In the genomic region with DNA sequence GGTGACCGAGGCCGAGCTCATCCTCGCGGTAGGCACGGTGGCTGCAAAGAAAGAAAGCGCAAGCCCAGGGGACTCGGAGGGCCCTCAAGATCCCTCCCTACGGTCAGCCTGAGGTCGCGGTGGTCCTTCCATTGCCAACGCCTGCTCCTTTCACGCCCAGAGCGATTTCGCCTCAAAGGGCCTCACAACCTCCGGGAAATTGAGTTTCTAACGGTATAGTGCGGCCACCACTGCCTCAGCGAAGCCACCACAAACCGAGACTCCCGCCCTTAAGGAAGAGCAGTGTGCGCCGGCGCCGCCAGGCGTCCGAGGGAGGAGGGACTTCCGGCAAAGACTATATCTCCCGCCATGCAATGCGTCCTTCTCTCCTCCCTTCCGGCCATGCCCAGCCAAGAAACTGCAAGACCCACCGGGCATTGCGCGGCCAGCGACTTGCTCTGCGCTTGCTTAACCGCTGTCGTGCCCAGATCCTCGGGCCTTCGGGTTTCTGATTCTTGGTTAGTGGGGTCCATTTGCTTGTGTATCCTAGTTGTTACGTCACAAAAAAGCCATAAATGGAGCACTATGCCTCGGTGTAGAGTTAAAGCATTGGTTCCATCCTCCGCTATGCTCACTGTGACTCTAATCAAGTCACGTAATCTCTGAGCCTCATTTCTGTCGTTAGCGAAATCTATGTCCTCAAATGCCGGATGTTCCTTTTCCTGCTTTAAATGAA, we compare ENCODE assay signal across 8 cellular contexts. TPM values are rescaled to one million over a fixed set of nuclear protein-coding genes. Genes with fewer than 3 reads are reported as not detected.
DNase-seq lines count a peak whose midpoint lies in the region; ATAC-seq, FAIRE-seq and TF ChIP-seq lines count a peak whose summit lies in the region.

A gene with protein sequence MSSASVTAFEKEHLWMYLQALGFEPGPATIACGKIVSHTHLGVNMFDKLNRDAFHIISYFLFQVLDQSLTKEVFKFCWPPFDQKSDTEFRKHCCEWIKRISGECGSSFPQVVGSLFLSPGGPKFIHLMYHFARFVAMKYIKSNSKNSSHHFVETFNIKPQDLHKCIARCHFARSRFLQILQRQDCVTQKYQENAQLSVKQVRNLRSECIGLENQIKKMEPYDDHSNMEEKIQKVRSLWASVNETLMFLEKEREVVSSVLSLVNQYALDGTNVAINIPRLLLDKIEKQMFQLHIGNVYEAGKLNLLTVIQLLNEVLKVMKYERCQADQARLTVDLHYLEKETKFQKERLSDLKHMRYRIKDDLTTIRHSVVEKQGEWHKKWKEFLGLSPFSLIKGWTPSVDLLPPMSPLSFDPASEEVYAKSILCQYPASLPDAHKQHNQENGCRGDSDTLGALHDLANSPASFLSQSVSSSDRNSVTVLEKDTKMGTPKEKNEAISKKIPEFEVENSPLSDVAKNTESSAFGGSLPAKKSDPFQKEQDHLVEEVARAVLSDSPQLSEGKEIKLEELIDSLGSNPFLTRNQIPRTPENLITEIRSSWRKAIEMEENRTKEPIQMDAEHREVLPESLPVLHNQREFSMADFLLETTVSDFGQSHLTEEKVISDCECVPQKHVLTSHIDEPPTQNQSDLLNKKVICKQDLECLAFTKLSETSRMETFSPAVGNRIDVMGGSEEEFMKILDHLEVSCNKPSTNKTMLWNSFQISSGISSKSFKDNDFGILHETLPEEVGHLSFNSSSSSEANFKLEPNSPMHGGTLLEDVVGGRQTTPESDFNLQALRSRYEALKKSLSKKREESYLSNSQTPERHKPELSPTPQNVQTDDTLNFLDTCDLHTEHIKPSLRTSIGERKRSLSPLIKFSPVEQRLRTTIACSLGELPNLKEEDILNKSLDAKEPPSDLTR (minus strand): TSS at position 274 of the 715 bp plus-strand sequence. CDS start 253 bp downstream, at position 21.

- H3K27ac ChIP-seq in adrenal gland (peak within 1 kb of the TSS; percentile 72 to 96 (median 74)), trophoblast cell (ENCODE audit: low read depth, low read length) (peak within 1 kb of the TSS; percentile 3)

- H2BK12ac ChIP-seq in trophoblast cell (ENCODE audit: low read length) = no peak within 1 kb of the TSS

- FAIRE-seq in GM12892 (lab: Jason Lieb, UNC) = peak; percentile 98

- peak within 1 kb of the TSS; percentile 89 for H3K9ac ChIP-seq in trophoblast cell (ENCODE audit: low read length)

- no peak within 1 kb of the TSS for H2BK120ac ChIP-seq in trophoblast cell (ENCODE audit: insufficient read depth, low read length, poor library complexity)

- H3K27me3 Mint-ChIP-seq in type B pancreatic cell = no peaks in the 10 kb centered on the region

- peak; percentile 83 for TF ChIP-seq POLR2A in GM12892 (IDR thresholded peaks at IDR 0.05; ENCODE audit: low read depth, low read length)
- peak; percentile 57 to 90 for TF ChIP-seq POLR2A in adrenal gland (IDR thresholded peaks at IDR 0.05)

- H3K27me3 ChIP-seq in adrenal gland = no peaks in the 10 kb centered on the region
- no peaks in the 10 kb centered on the region for H3K27me3 ChIP-seq in trophoblast cell (ENCODE audit: insufficient read depth, low read length)

- H2AK5ac ChIP-seq in trophoblast cell (ENCODE audit: low read length) = no peak within 1 kb of the TSS

- H3K23ac ChIP-seq in trophoblast cell (ENCODE audit: low read length) = no peak within 1 kb of the TSS

- ATAC-seq in HG02852 (IDR thresholded peaks at IDR 0.05; ENCODE audit: unreplicated experiment) = peak; percentile 99

- peaks cover 18% of the 10 kb centered on the region for H3K4me1 Mint-ChIP-seq in type B pancreatic cell (ENCODE audit: unreplicated experiment)

- peak within 1 kb of the TSS; percentile 32 for H2AFZ ChIP-seq in trophoblast cell (ENCODE audit: insufficient read depth, low read length, poor library complexity)

- no peak within 1 kb of the TSS for H2BK5ac ChIP-seq in trophoblast cell (ENCODE audit: low read depth, low read length, poor library complexity)

- H3K4me3 ChIP-seq in adrenal gland = peak within 1 kb of the TSS; percentile 33 to 83 (median 69)
- peak within 1 kb of the TSS; percentile 91 for H3K4me3 ChIP-seq in trophoblast cell (ENCODE audit: low read depth, low read length)

- peak within 1 kb of the TSS; percentile 0 for H4K12ac ChIP-seq in trophoblast cell (ENCODE audit: low read depth, low read length)

- H3K4me3 Mint-ChIP-seq in type B pancreatic cell = peak within 1 kb of the TSS; percentile 97

- H3K4me1 ChIP-seq in adrenal gland (replicated peaks in 1 of 2) (peaks cover 11 to 12% of the 10 kb centered on the region in 2 donors), trophoblast cell (ENCODE audit: control insufficient read depth in 1 of 2, insufficient read depth in 2 of 2, low read length in 2 of 2) (peaks cover 0 to 4% of the 10 kb centered on the region in 2 experiments)

- H3K79me1 ChIP-seq in trophoblast cell (ENCODE audit: low read length) = peaks cover 2% of the 10 kb centered on the region

- H3K14ac ChIP-seq in trophoblast cell (ENCODE audit: low read length) = no peak within 1 kb of the TSS

- peaks cover 5% of the 10 kb centered on the region for H3K36me3 Mint-ChIP-seq in type B pancreatic cell

- peak within 1 kb of the TSS; percentile 91 for H3K27ac Mint-ChIP-seq in type B pancreatic cell

- 3 to 9% (median 7%) methylated on average over 27 to 46 of the region's 46 CpGs for WGBS in adrenal gland, 4 donors
- WGBS in trophoblast cell (ENCODE audit: extremely low coverage, insufficient coverage, insufficient read length) = no CpG with 5 or more reads among the region's 46 CpGs

- H3K79me2 ChIP-seq in trophoblast cell (ENCODE audit: control insufficient read depth, insufficient read depth, low read length, poor library complexity) = peaks cover 5% of the 10 kb centered on the region

- peak; percentile 31 to 83 (median 74) for TF ChIP-seq CTCF in adrenal gland (IDR thresholded peaks at IDR 0.05)
- peak; percentile 75 for TF ChIP-seq CTCF in type B pancreatic cell (conservative IDR thresholded peaks at IDR 0.05)

- H3K4me2 ChIP-seq in trophoblast cell (ENCODE audit: low read length) = peak within 1 kb of the TSS; percentile 88

- intact Hi-C loops in adrenal gland (cut with DNase I) = no loop called here
- intact Hi-C loops in cardiac septum (cut with DNase I) = loop anchor here (1.0 to 10.0 kb wide), 4 partner anchors 24 to 352 kb away; a partner anchor contains a TSS

- no peak within 1 kb of the TSS for H4K91ac ChIP-seq in trophoblast cell (ENCODE audit: low read depth, low read length)

- H3K9me3 Mint-ChIP-seq in type B pancreatic cell = no peaks in the 10 kb centered on the region

- H3K36me3 ChIP-seq in adrenal gland (replicated peaks in 1 of 2) (no peaks in the 10 kb centered on the region), trophoblast cell (ENCODE audit: control insufficient read depth in 1 of 2, insufficient read depth in 2 of 2, low read length in 2 of 2) (peaks cover 0 to 10% of the 10 kb centered on the region in 2 experiments)

- H3K18ac ChIP-seq in trophoblast cell (ENCODE audit: low read length) = peak within 1 kb of the TSS; percentile 16

- peak within 1 kb of the TSS; percentile 88 for H3K4ac ChIP-seq in trophoblast cell (ENCODE audit: low read depth, low read length)

- DNase-seq in GM12892 (ENCODE audit: insufficient read length) (peak; percentile 87), NCI-H146 (lab: John Stamatoyannopoulos, UW) (peak; percentile 94), T-helper 1 cell (peak; percentile 81 to 98 (median 91)), adrenal gland (peak; percentile 95 to 98 (median 98)), cardiac septum (ENCODE audit: low spot score) (peak; percentile 98), trophoblast cell (peak; percentile 96 to 98), type B pancreatic cell (ENCODE audit: extremely low spot score, unreplicated experiment) (peak; percentile 91)

- no peaks in the 10 kb centered on the region for H3K9me3 ChIP-seq in adrenal gland (replicated peaks in 1 of 3)
- no peaks in the 10 kb centered on the region for H3K9me3 ChIP-seq in trophoblast cell (ENCODE audit: insufficient read depth, low read depth, low read length)

- peak within 1 kb of the TSS; percentile 82 for H4K8ac ChIP-seq in trophoblast cell (ENCODE audit: low read depth, low read length)

RNA-seq across cellular contexts. Expression of the gene that starts here (rescaled TPM):
- polyA plus RNA-seq in GM12892 (2012; ENCODE audit: missing spikeins) = 15.8 TPM
- total RNA-seq in adrenal gland (10 to 100 TPM in 5 of 8 donors, 1 to 10 TPM in 3; 5.2 to 15.0 (median 12.6) TPM), cardiac septum (6.4 TPM), type B pancreatic cell (ENCODE audit: low replicate concordance) (13.9 and 20.7 TPM in 2 replicates)
- 10 to 100 TPM in 1 of 3 donors, 1 to 10 TPM in 2; 4.0 to 14.7 (median 5.8) TPM for polyA plus RNA-seq in adrenal gland
- polyA plus RNA-seq in trophoblast cell (2013) = 12.9 and 13.2 TPM in 2 replicates

Comparison
In these comparisons a context has a peak if more than half of its experiments do, and no peak if none do; other contexts are left out.
1. Peak in every context shown above with its lines: DNase-seq, ATAC-seq, H3K4me3 ChIP-seq and H3K27ac ChIP-seq.